Comparison of ENCODE assay signal across 11 cellular contexts in the genomic region with DNA sequence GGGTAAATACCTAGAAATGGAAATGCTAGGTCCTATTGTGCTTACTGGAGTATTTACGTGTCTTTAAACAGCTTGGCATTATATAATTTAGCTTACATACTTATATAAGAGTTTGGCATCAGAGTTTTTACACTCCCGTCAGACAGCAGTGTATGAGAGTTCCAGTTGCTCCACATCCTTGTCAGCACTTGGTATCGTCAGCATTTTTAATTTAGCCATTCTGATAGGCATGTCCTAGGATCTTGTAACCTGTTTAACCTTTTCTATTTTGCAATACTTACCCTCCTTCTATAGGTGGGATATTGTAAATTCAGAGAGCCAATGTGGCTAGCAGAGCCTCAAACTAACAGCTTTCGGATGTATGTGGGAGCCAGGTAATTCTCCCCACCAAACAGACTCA.
"Had no signal": no experiment of that assay in that cellular context is flagged by ENCODE, and none has a peak within 500 bp of the region (broad histone marks: within the 10 kb centered on the region; RNA-seq: fewer than 3 reads in every experiment).

No MANE protein-coding gene starts in this region.

- H3K36me3 ChIP-seq: HAP-1 had no signal

- FAIRE-seq: H1, H54 had no signal

- H3K4me1 ChIP-seq: HAP-1 had no signal

- H3K4me3 ChIP-seq: GM23248, GM23338, HAP-1 had no signal

- H3K9ac ChIP-seq: GM23248 had no signal

- H2AFZ ChIP-seq: GM23248, GM23338 had no signal

- ATAC-seq: GM23338, HCT116 had no signal

- H3K27ac ChIP-seq: GM23248 had no signal

- H3K9me3 ChIP-seq: HAP-1 had no signal

- H3K4me2 ChIP-seq: GM23338 had no signal

- DNase-seq: GM23248, GOT3, H7, H9, HCEC 1CT, HFFc6 had no signal
